In the genomic region with DNA sequence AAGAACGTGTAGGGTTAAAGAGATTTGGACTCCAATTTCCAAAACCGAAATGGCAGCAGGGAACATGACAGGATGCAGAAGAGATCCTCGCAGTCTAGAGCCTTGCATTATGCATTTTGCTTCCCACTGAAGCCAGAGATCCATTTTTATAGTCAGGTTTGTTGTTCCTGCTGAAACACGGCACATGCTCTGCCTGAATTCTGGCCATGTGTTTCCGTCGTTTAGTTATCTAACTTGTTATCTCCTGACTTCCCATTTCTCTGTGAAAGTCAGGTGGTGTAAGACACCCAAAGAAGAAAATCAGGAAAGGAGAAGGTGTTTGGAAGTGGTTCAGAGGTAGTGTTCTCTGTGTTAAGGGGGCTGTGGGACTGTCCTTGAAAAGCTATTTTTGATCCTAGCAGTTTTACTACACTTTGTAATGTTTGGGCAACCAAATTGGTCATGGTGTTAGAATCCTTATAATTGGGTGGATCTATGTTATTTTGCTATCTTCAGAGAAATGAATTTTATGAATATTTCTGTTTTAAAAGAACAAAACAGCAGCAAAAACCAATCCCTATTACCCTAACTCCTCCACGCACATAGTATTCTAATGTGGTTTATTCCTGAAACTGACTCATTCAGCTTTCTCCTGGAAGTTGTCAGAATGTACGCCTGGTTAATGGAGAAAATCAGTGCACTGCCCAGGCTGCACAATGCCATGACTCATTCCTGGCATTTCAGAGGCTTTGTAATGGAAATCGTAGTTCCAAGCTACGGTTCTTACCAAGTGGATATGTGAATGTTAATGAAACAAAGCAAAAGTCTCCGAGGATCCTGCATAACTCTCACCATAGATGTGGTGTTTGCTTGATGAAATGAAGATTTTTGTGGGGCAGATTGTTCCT, we compare ENCODE assay signal across 7 cellular contexts.
DNase-seq lines count a peak whose midpoint lies in the region; ATAC-seq and FAIRE-seq lines count a peak whose summit lies in the region.

No MANE protein-coding gene starts in this region.

- H3K9me3 ChIP-seq in MG63 (no peaks in the 10 kb centered on the region), ectodermal cell (ENCODE audit: control insufficient read depth, low read length) (no peaks in the 10 kb centered on the region)
- H3K9me3 ChIP-seq in CD8-positive, alpha-beta memory T cell (ENCODE audit: low read length): no peaks in the 10 kb centered on the region

- peaks cover 29 to 56% of the 10 kb centered on the region in 2 donors for H3K27me3 Mint-ChIP-seq in CD8-positive, alpha-beta memory T cell

- peak; percentile 82 for FAIRE-seq in urothelium cell line (lab: Jason Lieb, UNC)

- H3K27me3 ChIP-seq in MG63 (no peaks in the 10 kb centered on the region), ectodermal cell (ENCODE audit: control insufficient read depth, insufficient read depth, low read length, poor library complexity, severe bottlenecking) (no peaks in the 10 kb centered on the region)
- H3K27me3 ChIP-seq in CD8-positive, alpha-beta memory T cell (ENCODE audit: insufficient read depth, low read length, poor library complexity, severe bottlenecking): peaks cover 25% of the 10 kb centered on the region

- no peaks in the 10 kb centered on the region for H3K4me1 Mint-ChIP-seq in CD8-positive, alpha-beta memory T cell

- no peak for ATAC-seq in HG03520 (IDR thresholded peaks at IDR 0.05; ENCODE audit: unreplicated experiment)

- no peaks in the 10 kb centered on the region for H3K9me3 Mint-ChIP-seq in CD8-positive, alpha-beta memory T cell

- H3K4me3 ChIP-seq in MG63 (peak overlapping the region; percentile 11), ectodermal cell (ENCODE audit: insufficient read depth, low read depth, low read length) (no peak overlapping the region)
- H3K4me3 ChIP-seq in CD8-positive, alpha-beta memory T cell (ENCODE audit: low read length): no peak overlapping the region

- H3K27ac Mint-ChIP-seq in CD8-positive, alpha-beta memory T cell: no peak overlapping the region

- no peak overlapping the region for H3K4me3 Mint-ChIP-seq in CD8-positive, alpha-beta memory T cell

- no peaks in the 10 kb centered on the region for H3K36me3 ChIP-seq in MG63
- H3K36me3 ChIP-seq in ectodermal cell (ENCODE audit: control insufficient read depth, insufficient read depth, low read length): no peaks in the 10 kb centered on the region
- no peaks in the 10 kb centered on the region for H3K36me3 ChIP-seq in CD8-positive, alpha-beta memory T cell (ENCODE audit: insufficient read depth, low read length)

- peak overlapping the region; percentile 77 for H3K27ac ChIP-seq in ectodermal cell (ENCODE audit: insufficient read depth, low read depth, low read length, poor library complexity, severe bottlenecking)
- H3K27ac ChIP-seq in CD8-positive, alpha-beta memory T cell (ENCODE audit: low read depth, low read length): no peak overlapping the region

- POLR2A ChIA-PET in CD8-positive, alpha-beta memory T cell (lab: Charles Lee): no interaction called here

- DNase-seq in MG63 (peak; percentile 74), medulla oblongata (ENCODE audit: extremely low spot score) (peak; percentile 88), urothelium cell line (ENCODE audit: low spot score) (peak; percentile 93), NCI-H526 treated with DMSO at 0.1 percent for 48 hours (lab: John Stamatoyannopoulos, UW) (no peak)
- DNase-seq in CD8-positive, alpha-beta memory T cell: no peak

- 54 to 60% methylated on average over 11 of the region's 11 CpGs for WGBS in ectodermal cell, 2 experiments

- CTCF ChIA-PET in CD8-positive, alpha-beta memory T cell (lab: Charles Lee): no interaction called here

- peaks cover 26% of the 10 kb centered on the region for H3K4me1 ChIP-seq in ectodermal cell (ENCODE audit: control insufficient read depth, insufficient read depth, low read length)
- H3K4me1 ChIP-seq in CD8-positive, alpha-beta memory T cell (ENCODE audit: insufficient read depth, low read length): no peaks in the 10 kb centered on the region

- peaks cover 0 to 2% (median 0%) of the 10 kb centered on the region in 3 donors for H3K36me3 Mint-ChIP-seq in CD8-positive, alpha-beta memory T cell

Comparison
In these comparisons a context has a peak if more than half of its experiments do, and no peak if none do; other contexts are left out.
1. DNase-seq: peak in MG63 (single experiment), medulla oblongata (single experiment) and urothelium cell line (single experiment); none in CD8-positive, alpha-beta memory T cell (0 of 5) and NCI-H526 treated with DMSO at 0.1 percent for 48 hours (single experiment).